6 cellular contexts compared by ENCODE assay signal in genomic region chrX:48956728-48957414, GRCh38.
DNase-seq lines count a peak whose midpoint lies in the region; FAIRE-seq and TF ChIP-seq lines count a peak whose summit lies in the region.

No MANE protein-coding gene starts in this region.

- peak; percentile 78 for FAIRE-seq in GM19239 (lab: Jason Lieb, UNC)

- DNase-seq in GM19239 (ENCODE audit: insufficient read length, low spot score) (no peak), foreskin fibroblast (peak in 1 of 2 donors; percentile 34), T1000 (lab: John Stamatoyannopoulos, UW) (no peak), middle frontal gyrus (ENCODE audit: extremely low spot score, low spot score) (no peak)
- DNase-seq in activated CD4-positive, alpha-beta T cell treated with anti-CD3 and anti-CD28 coated beads for 1 hour = peak; percentile 30
- DNase-seq in stimulated activated CD8-positive, alpha-beta memory T cell treated with anti-CD3 and anti-CD28 coated beads, Interleukin-4, amount 100 ng/mL, for 48 hours = peak; percentile 58

- TF ChIP-seq CTCF in foreskin fibroblast (IDR thresholded peaks at IDR 0.05; ENCODE audit: low read depth, low read length) = no peak

- H3K4me3 ChIP-seq in foreskin fibroblast (ENCODE audit: low read depth in 1 of 2, low read length in 2 of 2) = peak overlapping the region; percentile 60 to 75

Comparison
In these comparisons a context has a peak if more than half of its experiments do, and no peak if none do; other contexts are left out.
1. DNase-seq: peak in activated CD4-positive, alpha-beta T cell treated with anti-CD3 and anti-CD28 coated beads for 1 hour (single experiment) and stimulated activated CD8-positive, alpha-beta memory T cell treated with anti-CD3 and anti-CD28 coated beads, Interleukin-4, amount 100 ng/mL, for 48 hours (single experiment); none in GM19239 (single experiment), T1000 (single experiment) and middle frontal gyrus (single experiment).